In the genomic region with DNA sequence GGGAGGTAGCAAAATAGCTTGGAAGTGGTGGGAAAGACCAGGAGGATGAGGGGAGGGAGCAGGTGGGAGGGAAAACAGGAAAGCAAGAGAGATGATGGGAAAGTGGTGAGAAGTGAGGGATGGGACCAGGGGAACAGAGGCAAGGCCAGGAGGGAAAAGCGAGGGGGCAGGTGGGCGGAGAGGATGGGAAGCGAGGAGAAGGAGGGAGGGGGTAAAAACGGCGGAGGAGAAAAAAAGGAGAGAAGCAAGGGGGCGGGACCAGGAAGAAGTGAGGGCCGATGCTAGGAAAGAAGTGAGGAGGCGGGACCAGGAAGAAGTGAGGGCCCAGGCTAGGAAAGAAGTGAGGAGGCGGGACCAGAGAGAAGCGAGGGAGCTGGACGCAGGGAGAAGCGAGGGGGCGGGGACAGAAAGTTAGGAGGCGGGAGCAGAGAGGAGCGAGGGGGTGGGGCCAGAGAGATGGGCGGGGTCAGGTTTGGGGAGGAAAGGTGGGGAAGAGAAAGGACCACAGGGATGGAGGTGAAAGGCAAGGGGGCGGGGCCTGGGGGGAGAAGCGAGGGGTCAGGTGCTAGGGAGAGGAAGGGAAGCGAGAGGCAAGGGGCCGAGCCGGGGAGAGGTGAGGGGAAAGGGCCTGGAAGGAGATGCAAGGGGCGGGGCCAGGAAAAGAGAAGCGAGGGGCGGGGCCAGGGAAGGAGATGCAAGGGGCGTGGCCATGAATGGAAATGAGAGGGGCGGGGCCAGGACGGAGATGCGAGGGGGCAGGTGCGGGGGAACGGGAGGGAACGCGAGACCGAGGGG, we compare ENCODE assay signal across 8 cellular contexts. TPM values are rescaled to one million over a fixed set of nuclear protein-coding genes. Genes with fewer than 3 reads are reported as not detected.
DNase-seq lines count a peak whose midpoint lies in the region; ATAC-seq and FAIRE-seq lines count a peak whose summit lies in the region.

No MANE protein-coding gene starts in this region.

- DNase-seq in GM04504 (ENCODE audit: low read depth) (peak; percentile 91), KBM-7 (peak; percentile 71), RCC 7860 (ENCODE audit: low spot score) (peak; percentile 90), fibroblast of peridontal ligament (ENCODE audit: extremely low read depth) (peak; percentile 95), naive B cell (peak; percentile 79)
- peak; percentile 79 for DNase-seq in activated T-helper 1 cell treated with anti-CD3 and anti-CD28 coated beads, Interleukin-2, amount 50 U/mL, for 16 hours (ENCODE audit: low read depth in 1 of 2, low spot score in 1 of 2)
- DNase-seq in stimulated activated CD8-positive, alpha-beta memory T cell treated with anti-CD3 and anti-CD28 coated beads, Interleukin-7, amount 100 ng/mL, for 4 hours (ENCODE audit: low read depth in 2 of 2): peak; percentile 78 to 82

- peak; percentile 9 to 59 for ATAC-seq in naive B cell (ENCODE audit: low read depth in 2 of 2)
- ATAC-seq in HG02763 (IDR thresholded peaks at IDR 0.05; ENCODE audit: unreplicated experiment): no peak

- peak overlapping the region; percentile 76 to 90 (median 82) for H3K4me3 Mint-ChIP-seq in naive B cell

- in situ Hi-C loops in KBM-7 (cut with MboI; ENCODE audit: low pct_unique_long_range_greater_than_20kb, low sequenced_read_pairs): no loop called here

- FAIRE-seq in RCC 7860 (lab: Jason Lieb, UNC): peak; percentile 73

- H3K27me3 Mint-ChIP-seq in naive B cell: peaks cover 5 to 6% (median 6%) of the 10 kb centered on the region in 3 donors

- H3K36me3 Mint-ChIP-seq in naive B cell: no peaks in the 10 kb centered on the region

- peaks cover 0 to 3% (median 0%) of the 10 kb centered on the region in 7 donors for H3K9me3 Mint-ChIP-seq in naive B cell

- peak overlapping the region in 5 of 6 donors; percentile 61 to 96 (median 84) for H3K27ac Mint-ChIP-seq in naive B cell

- peaks cover 36 to 48% (median 42%) of the 10 kb centered on the region in 3 donors for H3K4me1 Mint-ChIP-seq in naive B cell

RNA-seq across cellular contexts. Expression of a gene that starts 1.0 kb away (rescaled TPM):
- polyA plus RNA-seq in naive B cell (ENCODE audit: low read depth in 6 of 6): 1 to 10 TPM in 5 of 6 donors, under 1 TPM in 1; 0.82 to 3.3 (median 1.7) TPM
